12 cellular contexts compared by ENCODE assay signal in the genomic region with DNA sequence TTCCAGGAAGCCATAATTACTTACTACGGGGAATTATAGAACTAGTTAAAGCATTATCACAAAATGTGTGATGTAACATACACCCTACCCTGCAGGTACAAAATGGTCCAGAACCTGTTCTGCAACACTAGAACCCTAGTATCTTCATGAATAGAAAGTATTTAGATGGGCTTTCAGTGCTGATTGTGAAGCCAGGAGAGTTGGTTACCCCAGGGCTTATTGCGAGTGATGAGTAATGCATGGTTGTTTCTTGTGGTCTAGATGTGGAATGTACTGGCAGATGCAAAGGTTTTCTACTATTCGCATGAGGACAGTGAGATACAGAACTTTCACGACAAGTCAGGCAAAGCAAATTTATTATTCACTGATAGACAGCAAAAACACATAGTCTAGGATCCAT.
DNase-seq lines count a peak whose midpoint lies in the region; ATAC-seq and FAIRE-seq lines count a peak whose summit lies in the region.
"Had no signal": no experiment of that assay in that cellular context is flagged by ENCODE, and none has a peak within 500 bp of the region (broad histone marks: within the 10 kb centered on the region; RNA-seq: fewer than 3 reads in every experiment).

No MANE protein-coding gene starts in this region.

- no peak overlapping the region for H3K4me3 Mint-ChIP-seq in stimulated activated effector memory CD8-positive, alpha-beta T cell treated with anti-CD3 and anti-CD28 coated beads, Interleukin-12 subunit alpha, Interleukin-12 subunit beta, amount 100 ng/mL, for 72 hours

- H3K36me3 Mint-ChIP-seq in stimulated activated effector memory CD8-positive, alpha-beta T cell treated with anti-CD3 and anti-CD28 coated beads, Interleukin-12 subunit alpha, Interleukin-12 subunit beta, amount 100 ng/mL, for 72 hours, result no peaks in the 10 kb centered on the region

- no peak for DNase-seq in activated CD4-positive, CD25-positive, alpha-beta regulatory T cell treated with anti-CD3 and anti-CD28 coated beads, Interleukin-2, amount 50 U/mL, for 72 hours
- DNase-seq in RCC 7860 (ENCODE audit: low spot score), result peak; percentile 77
- DNase-seq in fibroblast of gingiva (ENCODE audit: low read depth), result peak; percentile 84
- DNase-seq in stimulated activated effector memory CD8-positive, alpha-beta T cell treated with anti-CD3 and anti-CD28 coated beads, Interleukin-12 subunit alpha, Interleukin-12 subunit beta, amount 100 ng/mL, for 72 hours (ENCODE audit: low spot score in 2 of 2), result no peak
- DNase-seq: activated gamma-delta T cell treated with Interleukin-2 at 50 U/mL for 16 hours; AML-193; right cardiac atrium; stimulated activated CD8-positive, alpha-beta memory T cell treated with anti-CD3 and anti-CD28 coated beads, Interleukin-4, amount 100 ng/mL, for 48 hours had no signal

- H3K4me1 Mint-ChIP-seq in stimulated activated effector memory CD8-positive, alpha-beta T cell treated with anti-CD3 and anti-CD28 coated beads, Interleukin-12 subunit alpha, Interleukin-12 subunit beta, amount 100 ng/mL, for 72 hours, result peaks cover 9% of the 10 kb centered on the region

- peak; percentile 56 to 71 for ATAC-seq in activated CD4-positive, CD25-positive, alpha-beta regulatory T cell treated with anti-CD3 and anti-CD28 coated beads, Interleukin-2, amount 50 U/mL, for 24 hours
- ATAC-seq in stimulated activated effector memory CD8-positive, alpha-beta T cell treated with anti-CD3 and anti-CD28 coated beads, Interleukin-12 subunit alpha, Interleukin-12 subunit beta, amount 100 ng/mL, for 72 hours, result peak; percentile 81
- no peak for ATAC-seq in GM18909 (IDR thresholded peaks at IDR 0.05; ENCODE audit: poor library complexity, unreplicated experiment)
- ATAC-seq in GM21390 (IDR thresholded peaks at IDR 0.05; ENCODE audit: unreplicated experiment), result no peak
- ATAC-seq in GM19351 (IDR thresholded peaks at IDR 0.05; ENCODE audit: unreplicated experiment), result no peak
- ATAC-seq: right cardiac atrium had no signal

- FAIRE-seq in RCC 7860 (lab: Jason Lieb, UNC), result peak; percentile 88

- no peak overlapping the region for H3K27ac Mint-ChIP-seq in stimulated activated effector memory CD8-positive, alpha-beta T cell treated with anti-CD3 and anti-CD28 coated beads, Interleukin-12 subunit alpha, Interleukin-12 subunit beta, amount 100 ng/mL, for 72 hours

- no peaks in the 10 kb centered on the region for H3K9me3 Mint-ChIP-seq in stimulated activated effector memory CD8-positive, alpha-beta T cell treated with anti-CD3 and anti-CD28 coated beads, Interleukin-12 subunit alpha, Interleukin-12 subunit beta, amount 100 ng/mL, for 72 hours

Comparison
In these comparisons a context has a peak if more than half of its experiments do, and no peak if none do; other contexts are left out.
1. ATAC-seq: peak in activated CD4-positive, CD25-positive, alpha-beta regulatory T cell treated with anti-CD3 and anti-CD28 coated beads, Interleukin-2, amount 50 U/mL, for 24 hours (2 of 2) and stimulated activated effector memory CD8-positive, alpha-beta T cell treated with anti-CD3 and anti-CD28 coated beads, Interleukin-12 subunit alpha, Interleukin-12 subunit beta, amount 100 ng/mL, for 72 hours (single experiment); none in GM18909 (single experiment), GM21390 (single experiment) and GM19351 (single experiment).
2. DNase-seq: peak in RCC 7860 (single experiment) and fibroblast of gingiva (single experiment); none in activated CD4-positive, CD25-positive, alpha-beta regulatory T cell treated with anti-CD3 and anti-CD28 coated beads, Interleukin-2, amount 50 U/mL, for 72 hours (single experiment) and stimulated activated effector memory CD8-positive, alpha-beta T cell treated with anti-CD3 and anti-CD28 coated beads, Interleukin-12 subunit alpha, Interleukin-12 subunit beta, amount 100 ng/mL, for 72 hours (0 of 2).